8 cellular contexts compared by ENCODE assay signal in the genomic region with DNA sequence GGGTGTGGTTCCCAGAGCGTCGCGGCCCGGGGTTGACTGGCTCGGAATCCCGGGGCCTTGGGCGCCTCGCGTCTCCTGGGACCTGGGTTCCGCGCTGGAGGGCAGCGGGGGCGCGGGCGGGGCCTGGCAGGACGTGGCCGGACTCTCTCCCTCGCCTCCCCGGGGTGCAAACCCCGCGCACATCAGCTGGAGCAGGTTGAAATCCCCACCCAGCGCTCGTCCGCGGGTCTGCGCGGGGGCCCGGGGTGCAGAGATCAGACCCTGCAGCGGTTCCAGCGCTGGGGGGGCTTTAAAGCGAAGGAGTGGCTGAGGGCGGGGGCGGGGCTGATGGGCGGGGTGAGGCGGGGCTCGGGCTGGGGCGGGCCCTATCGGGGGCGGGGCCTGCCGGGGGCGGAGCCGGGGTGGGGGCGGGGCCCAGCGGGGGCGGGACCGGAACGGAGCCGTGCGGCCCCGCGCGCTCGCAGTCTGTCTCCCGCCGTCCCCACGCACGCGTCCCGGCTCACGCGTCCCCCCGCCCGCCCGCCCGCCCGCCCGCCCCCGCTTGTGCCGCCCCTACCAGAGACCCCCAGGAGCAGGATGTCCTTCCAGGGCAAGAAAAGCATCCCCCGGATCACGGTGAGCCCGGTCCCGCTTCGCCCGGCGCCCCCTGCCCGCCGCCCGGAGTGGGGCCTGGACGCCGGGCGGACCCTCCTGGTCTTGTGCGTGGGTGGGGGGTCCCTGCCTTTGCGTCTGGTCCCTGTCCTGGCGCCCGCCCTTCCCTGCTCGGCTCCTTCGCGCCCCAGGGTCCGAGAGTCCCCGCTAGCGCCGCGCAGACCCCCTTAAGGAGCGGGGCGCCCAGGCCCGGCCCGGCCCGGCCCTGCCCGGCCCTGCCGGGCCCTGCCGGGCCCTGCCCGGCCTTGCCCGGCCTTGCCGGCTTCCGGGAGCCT. TPM values are rescaled to one million over a fixed set of nuclear protein-coding genes. Genes with fewer than 3 reads are reported as not detected.
DNase-seq lines count a peak whose midpoint lies in the region; ATAC-seq and TF ChIP-seq lines count a peak whose summit lies in the region.

A gene (plus strand): TSS at position 461 of the 926 bp plus-strand sequence. CDS start 116 bp downstream, at position 577.

- H3K9me3 ChIP-seq in SK-N-SH (no peaks in the 10 kb centered on the region), lower lobe of right lung (no peaks in the 10 kb centered on the region)

- POLR2A ChIA-PET in SK-N-SH (lab: Yijun Ruan, JAX): interaction anchor here (1.7 kb wide), 1 partner anchor 11 kb away, joined by 5 read pairs; no protein-coding TSS in a partner anchor

- peak within 1 kb of the TSS; percentile 79 to 85 for H3K4me3 ChIP-seq in SK-N-SH (ENCODE audit: low read depth in 2 of 2, low read length in 1 of 2)
- peak within 1 kb of the TSS; percentile 71 for H3K4me3 ChIP-seq in coronary artery
- peak within 1 kb of the TSS; percentile 51 for H3K4me3 ChIP-seq in lower lobe of right lung

- peak within 1 kb of the TSS in 1 of 2 experiments; percentile 55; a peak in 1 of 4 replicates for H3K27ac ChIP-seq in SK-N-SH (ENCODE audit: low read depth in 2 of 2, low read length in 1 of 2)
- no peak within 1 kb of the TSS for H3K27ac ChIP-seq in coronary artery
- H3K27ac ChIP-seq in lower lobe of right lung: no peak within 1 kb of the TSS
- peak within 1 kb of the TSS; percentile 67 for H3K27ac ChIP-seq in substantia nigra (ENCODE audit: low read depth, low read length, poor library complexity, severe bottlenecking)

- CTCF ChIA-PET in SK-N-SH (lab: Yijun Ruan, JAX): no interaction called here

- peaks cover 8% of the 10 kb centered on the region for H3F3A ChIP-seq in SK-N-SH (replicated peaks; ENCODE audit: insufficient read depth)

- TF ChIP-seq EP300 in SK-N-SH (IDR thresholded peaks at IDR 0.05; ENCODE audit: borderline replicate concordance in 1 of 2, low read depth in 1 of 2, low read length in 1 of 2): no peak

- H3K27me3 ChIP-seq in SK-N-SH (ENCODE audit: insufficient read depth) (no peaks in the 10 kb centered on the region), lower lobe of right lung (ENCODE audit: low read depth) (peaks cover 68% of the 10 kb centered on the region)

- peaks cover 0 to 7% of the 10 kb centered on the region in 2 experiments for H3K36me3 ChIP-seq in SK-N-SH (replicated peaks in 1 of 2; ENCODE audit: control insufficient read depth in 1 of 2, insufficient read depth in 2 of 2, low read length in 1 of 2)
- no peaks in the 10 kb centered on the region for H3K36me3 ChIP-seq in lower lobe of right lung

- H3K4me1 ChIP-seq in SK-N-SH (ENCODE audit: control insufficient read depth in 1 of 2, insufficient read depth in 2 of 2, low read depth in 1 of 2, low read length in 1 of 2) (peaks cover 0 to 17% of the 10 kb centered on the region in 2 experiments; a peak in 1 of 4 replicates), lower lobe of right lung (peaks cover 17% of the 10 kb centered on the region)

- intact Hi-C loops in lower lobe of right lung (cut with DNase I) (no loop called here), posterior vena cava (cut with DNase I) (no loop called here)

- 2% methylated on average over 11 of the region's 106 CpGs for WGBS in SK-N-SH (ENCODE audit: low lambda C conversion rate)

- H3K4me2 ChIP-seq in SK-N-SH: peak within 1 kb of the TSS; percentile 99

- peak; percentile 56 to 72 for ATAC-seq in lower lobe of right lung
- no peak for ATAC-seq in HG02938 (IDR thresholded peaks at IDR 0.05; ENCODE audit: unreplicated experiment)

- peak within 1 kb of the TSS; percentile 77 for H3K9ac ChIP-seq in SK-N-SH

- TF ChIP-seq CTCF in GM13977 (IDR thresholded peaks at IDR 0.05; ENCODE audit: extremely low read depth, insufficient read depth, missing control alignments) (no peak), SK-N-SH (IDR thresholded peaks at IDR 0.05) (no peak), coronary artery (IDR thresholded peaks at IDR 0.05) (no peak), lower lobe of right lung (IDR thresholded peaks at IDR 0.05) (no peak)

- H2AFZ ChIP-seq in SK-N-SH (ENCODE audit: low read depth): peak within 1 kb of the TSS; percentile 91

- H3K79me2 ChIP-seq in SK-N-SH (ENCODE audit: insufficient read depth): peaks cover 16% of the 10 kb centered on the region; the same call in 1 of the 2 replicates

- no peak for TF ChIP-seq RAD21 in SK-N-SH (IDR thresholded peaks at IDR 0.05; ENCODE audit: low read length)

- in situ Hi-C loops in GM13977 (cut with MboI; ENCODE audit: low pct_unique_long_range_greater_than_20kb, low sequenced_read_pairs, unreplicated experiment): no loop called here

- no peaks in the 10 kb centered on the region for H3K9me2 ChIP-seq in SK-N-SH

- peak; percentile 90 for DNase-seq in GM13977 (ENCODE audit: low spot score)
- peak; percentile 99 for DNase-seq in SK-N-SH
- DNase-seq in coronary artery (ENCODE audit: low spot score): no peak
- DNase-seq in lower lobe of right lung: no peak
- peak in 34 of 49 donors; percentile 10 to 88 (median 48) for DNase-seq in substantia nigra (lab: John Stamatoyannopoulos, UW)
- no peak for DNase-seq in posterior vena cava (ENCODE audit: low spot score)
- DNase-seq in AML-193 (lab: John Stamatoyannopoulos, UW): no peak

- H4K20me1 ChIP-seq in SK-N-SH (ENCODE audit: insufficient read depth): peaks cover 29% of the 10 kb centered on the region

TF ChIP-seq in SK-N-SH, 30 proteins besides CTCF, POLR2A, EP300 and RAD21:
- no peak for TF ChIP-seq ELF1 (IDR thresholded peaks at IDR 0.05)
- no peak for TF ChIP-seq TEAD4 (IDR thresholded peaks at IDR 0.05; ENCODE audit: borderline replicate concordance, insufficient read depth)
- no peak for TF ChIP-seq RFX5 (IDR thresholded peaks at IDR 0.05; ENCODE audit: low read length)

RNA-seq across cellular contexts. Expression of the gene that starts here (rescaled TPM):
- 19.4 and 21.8 TPM in 2 replicates for polyA plus RNA-seq in SK-N-SH (2012; rRNA removed)
- 9.0 and 15.8 TPM in 2 replicates for polyA plus RNA-seq in SK-N-SH (2012; cell fraction: cytosol; rRNA removed)
- polyA plus RNA-seq in SK-N-SH (2012; cell fraction: nucleus; rRNA removed): 57.0 and 69.4 TPM in 2 replicates
- total RNA-seq in lower lobe of right lung (2.1 TPM), posterior vena cava (1 to 10 TPM; 1.4 to 2.1 TPM)

Comparison
In these comparisons a context has a peak if more than half of its experiments do, and no peak if none do; other contexts are left out.
1. DNase-seq: peak in GM13977 (single experiment), SK-N-SH (single experiment) and substantia nigra (34 of 49); none in coronary artery (single experiment), lower lobe of right lung (single experiment), posterior vena cava (single experiment) and AML-193 (0 of 2).
2. Peak in every context shown above with its lines, with median percentiles within 50 percentile points of each other: H3K4me3 ChIP-seq.